18 cellular contexts compared by ENCODE assay signal in genomic region chr3:165159760-165160421, GRCh38. TPM values are rescaled to one million over a fixed set of nuclear protein-coding genes. Genes with fewer than 3 reads are reported as not detected.
"Had no signal": no experiment of that assay in that cellular context is flagged by ENCODE, and none has a peak within 500 bp of the region (broad histone marks: within the 10 kb centered on the region; RNA-seq: fewer than 3 reads in every experiment).

No MANE protein-coding gene starts in this region.

- DNase-seq: activated CD4-positive, alpha-beta T cell treated with anti-CD3 and anti-CD28 coated beads, Interleukin-2, amount 50 U/mL, for 1 hour; activated CD4-positive, CD25-positive, alpha-beta regulatory T cell; activated naive CD4-positive, alpha-beta T cell treated with anti-CD3 and anti-CD28 coated beads, Interleukin-2, amount 50 U/mL, for 16 hours; amniotic stem cell; brain microvascular endothelial cell; dermis blood vessel endothelial cell; immature natural killer cell; left colon; tibial artery had no signal

- H3K9me3 ChIP-seq: tibial artery, vagina had no signal

- H3K4me3 ChIP-seq: skin epidermis, tibial artery, vagina had no signal

- H3K4me1 Mint-ChIP-seq: immature natural killer cell, memory B cell, neural crest cell had no signal

- H3K27me3 ChIP-seq: brain microvascular endothelial cell, tibial artery, vagina had no signal

- H3K36me3 Mint-ChIP-seq: immature natural killer cell, memory B cell had no signal

- H3K4me1 ChIP-seq: tibial artery, vagina had no signal

- H3K4me3 Mint-ChIP-seq: immature natural killer cell, memory B cell, neural crest cell had no signal

- H3K27ac ChIP-seq: brain microvascular endothelial cell, skin epidermis, tibial artery, vagina had no signal

- ATAC-seq: left colon had no signal

- H3K27me3 Mint-ChIP-seq: memory B cell had no signal

- H3K9me3 Mint-ChIP-seq: memory B cell, neural crest cell had no signal

- H3K36me3 ChIP-seq: brain microvascular endothelial cell, tibial artery, vagina had no signal

- H3K27ac Mint-ChIP-seq: immature natural killer cell, memory B cell had no signal

RNA-seq across cellular contexts. Expression of gene SLITRK3, which starts 36.3 kb away (rescaled TPM):
- total RNA-seq: activated CD8-positive, alpha-beta memory T cell treated with anti-CD3 and anti-CD28 coated beads for 36 hours; dermis blood vessel endothelial cell; epithelial cell of proximal tubule; glomerular endothelial cell; myocyte; T-helper 2 cell treated with Interferon-gamma antibody and Interleukin-4, amounts not matched to agents 100 ng/mL and 5 ng/mL, for 36 hours had no signal
- polyA plus RNA-seq: immature natural killer cell had no signal
